Comparison of ENCODE assay signal across 33 cellular contexts in the genomic region with DNA sequence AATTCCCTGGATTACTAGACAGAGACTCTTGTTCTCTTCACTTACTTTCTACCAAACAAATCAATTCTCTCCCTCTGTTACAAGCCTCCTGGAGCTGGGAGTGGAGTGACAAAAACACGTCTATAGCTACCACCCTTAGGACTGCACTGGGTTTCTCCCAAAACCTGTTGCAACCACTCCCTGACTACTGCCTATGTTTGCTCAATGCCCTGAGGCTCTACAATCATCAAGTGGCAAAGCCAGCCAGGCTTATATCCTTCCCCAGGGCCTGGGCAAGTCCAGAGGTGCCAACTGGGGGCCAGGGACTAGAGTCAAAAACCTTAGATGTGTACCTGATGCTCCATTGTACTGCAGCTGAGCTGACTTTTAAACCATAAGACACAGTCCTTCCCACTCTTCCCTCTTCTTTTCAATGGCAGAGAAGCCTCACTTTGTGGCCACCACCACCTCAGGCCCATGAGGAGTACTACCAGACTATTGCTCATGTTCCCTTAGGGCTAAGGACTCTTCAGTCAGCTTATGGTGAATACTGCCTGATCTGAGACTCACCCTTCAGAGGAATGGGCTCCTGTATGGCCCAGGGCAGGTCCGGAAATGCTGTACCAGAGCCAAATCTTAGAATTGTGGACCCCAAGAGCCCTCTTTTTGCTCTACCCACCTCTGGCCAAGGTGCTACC.
"Had no signal": no experiment of that assay in that cellular context is flagged by ENCODE, and none has a peak within 500 bp of the region (broad histone marks: within the 10 kb centered on the region; RNA-seq: fewer than 3 reads in every experiment).

No MANE protein-coding gene starts in this region.

- H3K36me3 ChIP-seq: colonic mucosa, heart left ventricle, ovary, prostate gland, transverse colon, uterus had no signal

- H3K27ac Mint-ChIP-seq: activated CD8-positive, alpha-beta T cell treated with anti-CD3 and anti-CD28 coated beads for 36 hours; activated T-helper 17 cell treated with anti-CD3 and anti-CD28 coated beads, Interleukin-2, amount 50 U/mL, for 72 hours; immature natural killer cell; memory B cell; naive thymus-derived CD4-positive, alpha-beta T cell; WTC11 had no signal

- H3K27me3 Mint-ChIP-seq: activated CD8-positive, alpha-beta T cell treated with anti-CD3 and anti-CD28 coated beads for 36 hours; activated T-helper 17 cell treated with anti-CD3 and anti-CD28 coated beads, Interleukin-2, amount 50 U/mL, for 72 hours; naive thymus-derived CD4-positive, alpha-beta T cell had no signal

- FAIRE-seq: endometrium had no signal

- H3K4me1 Mint-ChIP-seq: activated T-helper 17 cell treated with anti-CD3 and anti-CD28 coated beads, Interleukin-2, amount 50 U/mL, for 72 hours; immature natural killer cell; memory B cell had no signal

- H3K4me3 ChIP-seq: colonic mucosa, heart left ventricle, ovary, prostate gland, skin epidermis, testis, transverse colon, uterus had no signal

- H3K4me1 ChIP-seq: colonic mucosa, prostate gland, testis, transverse colon, uterus had no signal

- H3K27me3 ChIP-seq: colonic mucosa, heart left ventricle, ovary, testis, transverse colon, uterus had no signal

- H3K36me3 Mint-ChIP-seq: naive thymus-derived CD4-positive, alpha-beta T cell had no signal

- ATAC-seq: activated CD8-positive, alpha-beta T cell treated with anti-CD3 and anti-CD28 coated beads for 36 hours; activated T-cell treated with anti-CD3 and anti-CD28 coated beads, Interleukin-2, amount 50 U/mL, for 4 hours; activated T-helper 17 cell treated with anti-CD3 and anti-CD28 coated beads, Interleukin-2, amount 50 U/mL, for 72 hours; heart left ventricle; naive thymus-derived CD4-positive, alpha-beta T cell; sciatic nerve; stimulated activated naive CD8-positive, alpha-beta T cell treated with anti-CD3 and anti-CD28 coated beads, Interleukin-15, Interleukin-2, amounts not matched to agents 100 U/mL and 50 U/mL, for 24 hours; WTC11 had no signal

- H3K27ac ChIP-seq: colonic mucosa, heart left ventricle, ovary, prostate gland, skin epidermis, testis, transverse colon, uterus had no signal

- H3K4me3 Mint-ChIP-seq: activated CD8-positive, alpha-beta T cell treated with anti-CD3 and anti-CD28 coated beads for 36 hours; activated T-cell treated with anti-CD3 and anti-CD28 coated beads, Interleukin-2, amount 50 U/mL, for 4 hours; activated T-helper 17 cell treated with anti-CD3 and anti-CD28 coated beads, Interleukin-2, amount 50 U/mL, for 72 hours; immature natural killer cell; memory B cell; naive thymus-derived CD4-positive, alpha-beta T cell; WTC11 had no signal

- H3K9me3 ChIP-seq: colonic mucosa, heart left ventricle, ovary, prostate gland, testis, transverse colon, uterus had no signal

- DNase-seq: activated CD4-positive, alpha-beta T cell treated with anti-CD3 and anti-CD28 coated beads for 1 hour; activated CD4-positive, alpha-beta T cell treated with anti-CD3 and anti-CD28 coated beads, Interleukin-2, amount 50 U/mL, for 1 hour; activated CD8-positive, alpha-beta T cell treated with anti-CD3 and anti-CD28 coated beads for 36 hours; activated gamma-delta T cell treated with Interleukin-2 at 50 U/mL for 16 hours; activated naive CD4-positive, alpha-beta T cell treated with anti-CD3 and anti-CD28 coated beads, Interleukin-2, amount 50 U/mL, for 16 hours; activated T-cell treated with anti-CD3 and anti-CD28 coated beads, Interleukin-2, amount 50 U/mL, for 4 hours; amygdala; cerebellar nuclear complex; colonic mucosa; effector CD8-positive, alpha-beta T cell; erythroblast; foreskin fibroblast; heart left ventricle; hypothalamus; immature natural killer cell; midbrain; naive thymus-derived CD4-positive, alpha-beta T cell; ovary; retina; stimulated activated CD4-positive, alpha-beta T cell treated with anti-CD3 and anti-CD28 coated beads, Interleukin-12 subunit alpha, Interleukin-12 subunit beta, amount 100 ng/mL, for 4 hours; stimulated activated CD4-positive, alpha-beta T cell treated with anti-CD3 and anti-CD28 coated beads, Interleukin-4, amount 100 ng/mL, for 1 hour; stimulated activated naive CD8-positive, alpha-beta T cell treated with anti-CD3 and anti-CD28 coated beads, Interleukin-15, Interleukin-2, amounts not matched to agents 100 U/mL and 50 U/mL, for 24 hours; T-helper 2 cell; testis; transverse colon; uterus had no signal

- H3K9me3 Mint-ChIP-seq: activated T-cell treated with anti-CD3 and anti-CD28 coated beads, Interleukin-2, amount 50 U/mL, for 4 hours; memory B cell had no signal
